16 cellular contexts compared by ENCODE assay signal in the genomic region with DNA sequence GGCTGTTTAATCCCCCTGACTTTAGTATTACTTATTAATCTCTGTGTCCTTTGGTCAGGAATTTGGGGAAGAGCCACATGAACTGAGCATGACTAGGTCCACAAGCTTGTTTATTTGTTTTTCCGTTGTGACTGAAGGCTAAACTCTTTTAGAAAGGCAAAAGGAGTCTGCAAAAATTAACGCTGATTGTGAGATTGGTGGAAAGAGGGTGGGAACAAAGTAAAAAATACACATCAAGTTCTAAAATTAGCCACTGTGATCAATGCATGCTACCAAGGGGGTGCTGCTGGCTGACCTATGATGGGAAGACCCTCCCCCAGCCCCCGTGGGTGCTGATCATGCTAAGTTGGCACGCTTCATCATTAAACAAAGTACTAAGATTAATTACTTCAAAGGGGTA.
DNase-seq lines count a peak whose midpoint lies in the region; ATAC-seq and TF ChIP-seq lines count a peak whose summit lies in the region.
"Had no signal": no experiment of that assay in that cellular context is flagged by ENCODE, and none has a peak within 500 bp of the region (broad histone marks: within the 10 kb centered on the region; RNA-seq: fewer than 3 reads in every experiment).

No MANE protein-coding gene starts in this region.

- no peaks in the 10 kb centered on the region for H3K9me3 Mint-ChIP-seq in endodermal cell
- H3K9me3 Mint-ChIP-seq: HFFc6 had no signal

- H3K4me3 ChIP-seq in endodermal cell (ENCODE audit: low read length) (no peak overlapping the region), liver (ENCODE audit: low read depth in 1 of 3, low read length in 3 of 3) (no peak overlapping the region), smooth muscle cell (no peak overlapping the region)
- H3K4me3 ChIP-seq: BLaER1 treated with 17β-estradiol and CSF1 and Interleukin-3, amounts not matched to agents 10 nM and 100 nM had no signal

- WGBS in endodermal cell (ENCODE audit: insufficient coverage in 1 of 2, insufficient read length in 1 of 2), 2 experiments, result 79 to 89% methylated on average over 2 to 3 of the region's 4 CpGs
- 38% methylated on average over 4 of the region's 4 CpGs for WGBS in liver
- WGBS in smooth muscle cell (ENCODE audit: low lambda C conversion rate), result 57% methylated on average over 4 of the region's 4 CpGs

- no peaks in the 10 kb centered on the region for H4K20me1 ChIP-seq in smooth muscle cell (ENCODE audit: low read depth)
- H4K20me1 ChIP-seq: BLaER1 treated with 17β-estradiol and CSF1 and Interleukin-3, amounts not matched to agents 10 nM and 100 nM had no signal

- H3K9me3 ChIP-seq in endodermal cell (ENCODE audit: control insufficient read depth, low read length) (peaks cover 8% of the 10 kb centered on the region), liver (ENCODE audit: control insufficient read depth in 4 of 4, low read length in 3 of 4) (no peaks in the 10 kb centered on the region), smooth muscle cell (replicated peaks; ENCODE audit: low read depth) (no peaks in the 10 kb centered on the region)
- H3K9me3 ChIP-seq: BLaER1 treated with 17β-estradiol and CSF1 and Interleukin-3, amounts not matched to agents 10 nM and 100 nM had no signal

- no peak for TF ChIP-seq CTCF in endodermal cell (conservative IDR thresholded peaks at IDR 0.05)
- TF ChIP-seq CTCF in liver (IDR thresholded peaks at IDR 0.05; ENCODE audit: low read depth, low read length, missing input control), result no peak
- no peak for TF ChIP-seq CTCF in smooth muscle cell (IDR thresholded peaks at IDR 0.05; ENCODE audit: borderline replicate concordance, insufficient read depth, poor library complexity, severe bottlenecking)

- TF ChIP-seq RAD21 in liver (IDR thresholded peaks at IDR 0.05), result peak; percentile 62 to 73

- DNase-seq in Caki2 (ENCODE audit: low read depth) (peak; percentile 21), endodermal cell (peak; percentile 19), smooth muscle cell (lab: John Stamatoyannopoulos, UW; ENCODE audit: unreplicated experiment) (no peak), amniotic stem cell (lab: John Stamatoyannopoulos, UW) (no peak), KBM-7 (no peak), Right ventricle myocardium superior (no peak)
- DNase-seq: 8988T; ACHN; CD4-positive, CD25-positive, alpha-beta regulatory T cell; DMS153; EL; GDM1; HCEC 1CT; HFFc6 had no signal

- H3K27ac Mint-ChIP-seq in endodermal cell, result no peak overlapping the region
- H3K27ac Mint-ChIP-seq: CD4-positive, CD25-positive, alpha-beta regulatory T cell; HFFc6 had no signal

- H3K4me1 ChIP-seq in endodermal cell (ENCODE audit: control insufficient read depth, insufficient read depth, low read length), result peaks cover 2% of the 10 kb centered on the region
- H3K4me1 ChIP-seq in liver (ENCODE audit: control insufficient read depth in 4 of 4, insufficient read depth in 4 of 4, low read length in 3 of 4), result peaks cover 3 to 41% (median 20%) of the 10 kb centered on the region in 4 donors
- H3K4me1 ChIP-seq in smooth muscle cell (ENCODE audit: low read depth), result no peaks in the 10 kb centered on the region

- in situ Hi-C loops in Caki2 (cut with HindIII; ENCODE audit: low pct_unique_long_range_greater_than_20kb, low sequenced_read_pairs), result loop anchor here (10.0 kb wide), 1 partner anchor 179 kb away; no protein-coding TSS in a partner anchor
- in situ Hi-C loops in KBM-7 (cut with MboI; ENCODE audit: low pct_unique_long_range_greater_than_20kb, low sequenced_read_pairs), result no loop called here

- peaks cover 12% of the 10 kb centered on the region for H3K4me1 Mint-ChIP-seq in endodermal cell
- H3K4me1 Mint-ChIP-seq: CD4-positive, CD25-positive, alpha-beta regulatory T cell had no signal

- no peak overlapping the region for H3K27ac ChIP-seq in endodermal cell (ENCODE audit: low read depth, low read length)
- H3K27ac ChIP-seq in liver (ENCODE audit: low read depth in 1 of 2, low read length in 2 of 2), result peak overlapping the region; percentile 86 to 98
- no peak overlapping the region for H3K27ac ChIP-seq in smooth muscle cell (ENCODE audit: low read depth)
- H3K27ac ChIP-seq: BLaER1 treated with 17β-estradiol and CSF1 and Interleukin-3, amounts not matched to agents 10 nM and 100 nM had no signal

- H3F3A ChIP-seq in smooth muscle cell (ENCODE audit: low read depth), result no peaks in the 10 kb centered on the region

- no peaks in the 10 kb centered on the region for H3K36me3 ChIP-seq in endodermal cell (ENCODE audit: control insufficient read depth, insufficient read depth, low read length)
- no peaks in the 10 kb centered on the region for H3K36me3 ChIP-seq in liver (ENCODE audit: control insufficient read depth in 4 of 4, insufficient read depth in 3 of 4, low read depth in 1 of 4, low read length in 3 of 4)
- no peaks in the 10 kb centered on the region for H3K36me3 ChIP-seq in smooth muscle cell (ENCODE audit: low read depth)
- H3K36me3 ChIP-seq: BLaER1 treated with 17β-estradiol and CSF1 and Interleukin-3, amounts not matched to agents 10 nM and 100 nM had no signal

- H3K4me2 ChIP-seq in smooth muscle cell, result peak overlapping the region; percentile 30
- H3K4me2 ChIP-seq: BLaER1 treated with 17β-estradiol and CSF1 and Interleukin-3, amounts not matched to agents 10 nM and 100 nM had no signal

- H2AFZ ChIP-seq in smooth muscle cell (ENCODE audit: low read depth), result peak overlapping the region; percentile 27

- H3K9ac ChIP-seq in endodermal cell (ENCODE audit: extremely low read depth, low read length, poor library complexity, severe bottlenecking), result no peak overlapping the region
- H3K9ac ChIP-seq in liver (ENCODE audit: low read depth in 1 of 2, low read length in 2 of 2), result peak overlapping the region in 1 of 2 donors; percentile 79
- H3K9ac ChIP-seq in smooth muscle cell (ENCODE audit: low read depth), result no peak overlapping the region
- H3K9ac ChIP-seq: BLaER1 treated with 17β-estradiol and CSF1 and Interleukin-3, amounts not matched to agents 10 nM and 100 nM had no signal

- no peak overlapping the region for H3K4me3 Mint-ChIP-seq in endodermal cell
- H3K4me3 Mint-ChIP-seq: CD4-positive, CD25-positive, alpha-beta regulatory T cell; HFFc6 had no signal

- no peak for ATAC-seq in Right ventricle myocardium superior (ENCODE audit: poor library complexity)

- no peaks in the 10 kb centered on the region for H3K79me2 ChIP-seq in smooth muscle cell (ENCODE audit: low read depth)

- H3K36me3 Mint-ChIP-seq in endodermal cell (ENCODE audit: low read depth), result peaks cover 7% of the 10 kb centered on the region
- H3K36me3 Mint-ChIP-seq: CD4-positive, CD25-positive, alpha-beta regulatory T cell had no signal

- intact Hi-C loops in Right ventricle myocardium superior (cut with DNase I), result no loop called here

- no peaks in the 10 kb centered on the region for H3K27me3 ChIP-seq in endodermal cell (ENCODE audit: control insufficient read depth, insufficient read depth, low read length, poor library complexity, severe bottlenecking)
- no peaks in the 10 kb centered on the region for H3K27me3 ChIP-seq in liver (ENCODE audit: control insufficient read depth in 4 of 4, insufficient read depth in 4 of 4, low read length in 3 of 4)
- H3K27me3 ChIP-seq in smooth muscle cell (ENCODE audit: low read depth), result no peaks in the 10 kb centered on the region
- H3K27me3 ChIP-seq: BLaER1 treated with 17β-estradiol and CSF1 and Interleukin-3, amounts not matched to agents 10 nM and 100 nM had no signal

- H3K27me3 Mint-ChIP-seq in endodermal cell (ENCODE audit: insufficient read depth), result no peaks in the 10 kb centered on the region

TF ChIP-seq in liver, 16 proteins besides CTCF, POLR2A, EP300 and RAD21 (continues in another document):
- peak in 1 of 2 donors; percentile 16 for TF ChIP-seq GABPA (IDR thresholded peaks at IDR 0.05 in 1 of 2, conservative IDR thresholded peaks at IDR 0.05 in 1 of 2)
- TF ChIP-seq REST (IDR thresholded peaks at IDR 0.05), result peak; percentile 82
- TF ChIP-seq HNF4A (conservative IDR thresholded peaks at IDR 0.05), result peak; percentile 88 to 91
- peak; percentile 92 to 93 for TF ChIP-seq RXRA (IDR thresholded peaks at IDR 0.05)
- TF ChIP-seq TAF1 (conservative IDR thresholded peaks at IDR 0.05), result no peak
- peak; percentile 92 for TF ChIP-seq FOXA1 (IDR thresholded peaks at IDR 0.05)
- peak; percentile 97 for TF ChIP-seq SP1 (IDR thresholded peaks at IDR 0.05)
- peak; percentile 82 for TF ChIP-seq HNF4G (IDR thresholded peaks at IDR 0.05)
- peak; percentile 94 for TF ChIP-seq FOXA2 (IDR thresholded peaks at IDR 0.05)
- peak; percentile 76 for TF ChIP-seq YY1 (IDR thresholded peaks at IDR 0.05)
- peak; percentile 65 to 90 for TF ChIP-seq JUND (IDR thresholded peaks at IDR 0.05)
- no peak for TF ChIP-seq NR2F2 (IDR thresholded peaks at IDR 0.05)
- peak; percentile 69 for TF ChIP-seq ATF3 (IDR thresholded peaks at IDR 0.05)
- TF ChIP-seq EGR1 (IDR thresholded peaks at IDR 0.05; ENCODE audit: low read depth in 2 of 2), result peak; percentile 83 to 95

Comparison
In these comparisons a context has a peak if more than half of its experiments do, and no peak if none do; other contexts are left out.
1. DNase-seq: peak in Caki2 (single experiment) and endodermal cell (single experiment); none in smooth muscle cell (single experiment), amniotic stem cell (single experiment), KBM-7 (single experiment) and Right ventricle myocardium superior (single experiment).
2. H3K27ac ChIP-seq: peak in liver (2 of 2); none in endodermal cell (single experiment) and smooth muscle cell (single experiment).